2 cellular contexts compared by ENCODE assay signal in the genomic region with DNA sequence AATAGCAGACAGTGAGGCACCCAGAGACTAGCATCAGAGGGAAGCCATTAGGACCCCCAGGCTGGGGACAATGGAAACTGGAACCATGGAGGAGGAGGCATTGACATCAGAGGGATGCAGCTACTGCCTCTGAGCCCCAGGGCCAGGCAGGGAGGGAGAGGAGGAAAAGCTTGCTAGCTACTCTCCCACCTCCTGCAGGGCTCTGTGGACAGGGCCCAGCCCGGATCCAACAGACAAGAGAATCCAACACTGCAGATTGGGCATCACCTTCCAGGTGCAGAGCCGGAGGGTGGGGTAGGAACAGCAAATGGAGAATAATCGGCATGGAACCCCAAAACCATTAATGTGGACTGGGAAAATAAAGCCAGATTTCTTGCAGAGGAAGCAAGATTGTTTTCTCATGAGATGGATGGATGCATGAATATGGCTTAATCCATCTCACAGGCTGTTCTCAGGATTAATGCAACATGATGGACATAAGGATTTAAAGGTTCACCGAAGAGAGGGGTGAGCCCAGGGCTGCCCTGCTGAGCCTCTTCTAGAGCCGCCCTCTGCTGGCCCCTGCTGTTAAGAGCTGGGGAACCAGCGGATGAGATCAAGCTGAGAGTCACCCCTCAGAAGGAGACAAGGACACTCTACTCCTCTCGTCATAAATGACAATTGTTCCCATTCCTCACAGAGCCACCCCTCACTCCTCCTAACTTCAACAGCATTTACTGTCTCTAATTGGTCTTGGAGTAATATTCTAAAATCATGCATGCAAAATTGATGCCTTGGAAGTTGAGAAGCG.
TF ChIP-seq lines count a peak whose summit lies in the region.

No MANE protein-coding gene starts in this region.

TF ChIP-seq in H1, 55 proteins besides CTCF, POLR2A, EP300 and RAD21 (continued from another document):
- TF ChIP-seq BRCA1 (IDR thresholded peaks at IDR 0.05; ENCODE audit: low read depth, low read length) (no peak), CBX5 (IDR thresholded peaks at IDR 0.05; ENCODE audit: low read depth, low read length) (no peak), CHD1 (IDR thresholded peaks at IDR 0.05; ENCODE audit: low read depth, low read length) (no peak), BACH1 (IDR thresholded peaks at IDR 0.05; ENCODE audit: low read length) (no peak), SP1 (IDR thresholded peaks at IDR 0.05; ENCODE audit: low read depth, low read length) (no peak), SUZ12 (IDR thresholded peaks at IDR 0.05; ENCODE audit: low read length) (no peak), EGR1 (IDR thresholded peaks at IDR 0.05; ENCODE audit: borderline replicate concordance, low read depth, low read length) (no peak), MAFK (IDR thresholded peaks at IDR 0.05; ENCODE audit: low read depth, low read length) (no peak), SIX5 (IDR thresholded peaks at IDR 0.05; ENCODE audit: low read depth, low read length) (no peak), KDM4A (IDR thresholded peaks at IDR 0.05; ENCODE audit: low read depth, low read length, severe bottlenecking) (no peak), TBP (IDR thresholded peaks at IDR 0.05; ENCODE audit: low read depth, low read length) (no peak), TAF7 (optimal IDR thresholded peaks at IDR 0.05; ENCODE audit: borderline replicate concordance, low read depth, low read length) (no peak), EZH2 (IDR thresholded peaks at IDR 0.05; ENCODE audit: low read depth, low read length, severe bottlenecking) (no peak), SAP30 (IDR thresholded peaks at IDR 0.05; ENCODE audit: insufficient read depth, insufficient replicate concordance, low read length) (no peak), FOSL1 (IDR thresholded peaks at IDR 0.05; ENCODE audit: insufficient read depth, low read depth, low read length) (no peak)
- TF ChIP-seq, protein P1, sequence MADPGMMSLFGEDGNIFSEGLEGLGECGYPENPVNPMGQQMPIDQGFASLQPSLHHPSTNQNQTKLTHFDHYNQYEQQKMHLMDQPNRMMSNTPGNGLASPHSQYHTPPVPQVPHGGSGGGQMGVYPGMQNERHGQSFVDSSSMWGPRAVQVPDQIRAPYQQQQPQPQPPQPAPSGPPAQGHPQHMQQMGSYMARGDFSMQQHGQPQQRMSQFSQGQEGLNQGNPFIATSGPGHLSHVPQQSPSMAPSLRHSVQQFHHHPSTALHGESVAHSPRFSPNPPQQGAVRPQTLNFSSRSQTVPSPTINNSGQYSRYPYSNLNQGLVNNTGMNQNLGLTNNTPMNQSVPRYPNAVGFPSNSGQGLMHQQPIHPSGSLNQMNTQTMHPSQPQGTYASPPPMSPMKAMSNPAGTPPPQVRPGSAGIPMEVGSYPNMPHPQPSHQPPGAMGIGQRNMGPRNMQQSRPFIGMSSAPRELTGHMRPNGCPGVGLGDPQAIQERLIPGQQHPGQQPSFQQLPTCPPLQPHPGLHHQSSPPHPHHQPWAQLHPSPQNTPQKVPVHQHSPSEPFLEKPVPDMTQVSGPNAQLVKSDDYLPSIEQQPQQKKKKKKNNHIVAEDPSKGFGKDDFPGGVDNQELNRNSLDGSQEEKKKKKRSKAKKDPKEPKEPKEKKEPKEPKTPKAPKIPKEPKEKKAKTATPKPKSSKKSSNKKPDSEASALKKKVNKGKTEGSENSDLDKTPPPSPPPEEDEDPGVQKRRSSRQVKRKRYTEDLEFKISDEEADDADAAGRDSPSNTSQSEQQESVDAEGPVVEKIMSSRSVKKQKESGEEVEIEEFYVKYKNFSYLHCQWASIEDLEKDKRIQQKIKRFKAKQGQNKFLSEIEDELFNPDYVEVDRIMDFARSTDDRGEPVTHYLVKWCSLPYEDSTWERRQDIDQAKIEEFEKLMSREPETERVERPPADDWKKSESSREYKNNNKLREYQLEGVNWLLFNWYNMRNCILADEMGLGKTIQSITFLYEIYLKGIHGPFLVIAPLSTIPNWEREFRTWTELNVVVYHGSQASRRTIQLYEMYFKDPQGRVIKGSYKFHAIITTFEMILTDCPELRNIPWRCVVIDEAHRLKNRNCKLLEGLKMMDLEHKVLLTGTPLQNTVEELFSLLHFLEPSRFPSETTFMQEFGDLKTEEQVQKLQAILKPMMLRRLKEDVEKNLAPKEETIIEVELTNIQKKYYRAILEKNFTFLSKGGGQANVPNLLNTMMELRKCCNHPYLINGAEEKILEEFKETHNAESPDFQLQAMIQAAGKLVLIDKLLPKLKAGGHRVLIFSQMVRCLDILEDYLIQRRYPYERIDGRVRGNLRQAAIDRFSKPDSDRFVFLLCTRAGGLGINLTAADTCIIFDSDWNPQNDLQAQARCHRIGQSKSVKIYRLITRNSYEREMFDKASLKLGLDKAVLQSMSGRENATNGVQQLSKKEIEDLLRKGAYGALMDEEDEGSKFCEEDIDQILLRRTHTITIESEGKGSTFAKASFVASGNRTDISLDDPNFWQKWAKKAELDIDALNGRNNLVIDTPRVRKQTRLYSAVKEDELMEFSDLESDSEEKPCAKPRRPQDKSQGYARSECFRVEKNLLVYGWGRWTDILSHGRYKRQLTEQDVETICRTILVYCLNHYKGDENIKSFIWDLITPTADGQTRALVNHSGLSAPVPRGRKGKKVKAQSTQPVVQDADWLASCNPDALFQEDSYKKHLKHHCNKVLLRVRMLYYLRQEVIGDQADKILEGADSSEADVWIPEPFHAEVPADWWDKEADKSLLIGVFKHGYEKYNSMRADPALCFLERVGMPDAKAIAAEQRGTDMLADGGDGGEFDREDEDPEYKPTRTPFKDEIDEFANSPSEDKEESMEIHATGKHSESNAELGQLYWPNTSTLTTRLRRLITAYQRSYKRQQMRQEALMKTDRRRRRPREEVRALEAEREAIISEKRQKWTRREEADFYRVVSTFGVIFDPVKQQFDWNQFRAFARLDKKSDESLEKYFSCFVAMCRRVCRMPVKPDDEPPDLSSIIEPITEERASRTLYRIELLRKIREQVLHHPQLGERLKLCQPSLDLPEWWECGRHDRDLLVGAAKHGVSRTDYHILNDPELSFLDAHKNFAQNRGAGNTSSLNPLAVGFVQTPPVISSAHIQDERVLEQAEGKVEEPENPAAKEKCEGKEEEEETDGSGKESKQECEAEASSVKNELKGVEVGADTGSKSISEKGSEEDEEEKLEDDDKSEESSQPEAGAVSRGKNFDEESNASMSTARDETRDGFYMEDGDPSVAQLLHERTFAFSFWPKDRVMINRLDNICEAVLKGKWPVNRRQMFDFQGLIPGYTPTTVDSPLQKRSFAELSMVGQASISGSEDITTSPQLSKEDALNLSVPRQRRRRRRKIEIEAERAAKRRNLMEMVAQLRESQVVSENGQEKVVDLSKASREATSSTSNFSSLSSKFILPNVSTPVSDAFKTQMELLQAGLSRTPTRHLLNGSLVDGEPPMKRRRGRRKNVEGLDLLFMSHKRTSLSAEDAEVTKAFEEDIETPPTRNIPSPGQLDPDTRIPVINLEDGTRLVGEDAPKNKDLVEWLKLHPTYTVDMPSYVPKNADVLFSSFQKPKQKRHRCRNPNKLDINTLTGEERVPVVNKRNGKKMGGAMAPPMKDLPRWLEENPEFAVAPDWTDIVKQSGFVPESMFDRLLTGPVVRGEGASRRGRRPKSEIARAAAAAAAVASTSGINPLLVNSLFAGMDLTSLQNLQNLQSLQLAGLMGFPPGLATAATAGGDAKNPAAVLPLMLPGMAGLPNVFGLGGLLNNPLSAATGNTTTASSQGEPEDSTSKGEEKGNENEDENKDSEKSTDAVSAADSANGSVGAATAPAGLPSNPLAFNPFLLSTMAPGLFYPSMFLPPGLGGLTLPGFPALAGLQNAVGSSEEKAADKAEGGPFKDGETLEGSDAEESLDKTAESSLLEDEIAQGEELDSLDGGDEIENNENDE (IDR thresholded peaks at IDR 0.05; ENCODE audit: insufficient replicate concordance, low read length) = no peak
- TF ChIP-seq, protein P2, sequence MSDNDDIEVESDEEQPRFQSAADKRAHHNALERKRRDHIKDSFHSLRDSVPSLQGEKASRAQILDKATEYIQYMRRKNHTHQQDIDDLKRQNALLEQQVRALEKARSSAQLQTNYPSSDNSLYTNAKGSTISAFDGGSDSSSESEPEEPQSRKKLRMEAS (IDR thresholded peaks at IDR 0.05) = no peak
TF ChIP-seq in H1: peak in this region for 0.

TF ChIP-seq in GM12891, 5 proteins besides CTCF, POLR2A, EP300 and RAD21 (continued from another document):
- TF ChIP-seq POLR2AphosphoS5 (IDR thresholded peaks at IDR 0.05; ENCODE audit: low read depth, low read length) (no peak), POU2F2 (IDR thresholded peaks at IDR 0.05; ENCODE audit: low read depth, low read length) (no peak), TAF1 (IDR thresholded peaks at IDR 0.05; ENCODE audit: low read depth, low read length) (no peak), PAX5 (IDR thresholded peaks at IDR 0.05; ENCODE audit: insufficient read depth, low read length, severe bottlenecking) (no peak)
